ENCODE assay signal across 8 cellular contexts in the genomic region with DNA sequence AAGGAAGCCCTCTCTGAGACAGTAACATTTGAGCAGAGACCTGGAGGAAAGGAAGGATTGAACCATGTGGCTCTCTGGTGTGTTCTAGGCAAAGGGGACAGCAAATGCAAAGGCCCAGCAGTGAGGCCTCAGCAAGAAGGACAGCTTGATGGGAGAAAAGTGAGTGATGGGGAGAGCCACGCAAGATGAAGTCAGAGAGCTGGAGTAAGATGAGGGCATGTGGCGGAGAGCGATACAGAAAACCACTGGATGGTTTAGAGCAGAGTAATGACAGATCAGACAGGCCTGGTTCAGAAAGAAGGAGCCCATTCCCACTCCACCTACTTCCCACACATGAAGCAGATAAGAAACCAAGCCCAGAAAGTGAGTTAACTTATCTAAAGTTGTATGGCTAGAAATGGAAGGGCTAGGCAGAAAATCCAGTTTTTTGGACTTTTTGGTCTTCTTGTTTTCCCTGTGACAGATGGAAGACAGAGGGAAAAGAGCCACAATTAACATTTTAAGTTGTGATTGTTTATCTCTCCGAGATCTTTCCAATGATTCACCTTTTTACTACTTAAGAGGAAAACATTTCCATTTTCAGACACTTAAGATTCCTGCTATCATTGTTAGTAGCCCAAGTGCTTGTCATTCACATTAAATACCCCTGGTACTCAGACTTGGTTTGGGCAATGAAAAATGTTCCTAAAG. TPM values are rescaled to one million over a fixed set of nuclear protein-coding genes. Genes with fewer than 3 reads are reported as not detected.
DNase-seq lines count a peak whose midpoint lies in the region; ATAC-seq lines count a peak whose summit lies in the region.

No MANE protein-coding gene starts in this region.

- H3K27ac ChIP-seq in thymus (ENCODE audit: low read depth): no peak overlapping the region

- 98% methylated on average over 4 of the region's 4 CpGs for WGBS in thymus

- H3K36me3 Mint-ChIP-seq in activated T-cell treated with anti-CD3 and anti-CD28 coated beads, Interleukin-2, amount 50 U/mL, for 72 hours (ENCODE audit: insufficient read depth in 2 of 2): peaks cover 2 to 15% of the 10 kb centered on the region in 2 donors
- peaks cover 2% of the 10 kb centered on the region for H3K36me3 Mint-ChIP-seq in activated naive CD8-positive, alpha-beta T cell

- H3K27me3 ChIP-seq in thymus (ENCODE audit: control insufficient read depth, insufficient read depth): no peaks in the 10 kb centered on the region

- peak overlapping the region; percentile 94 for H3K27ac Mint-ChIP-seq in activated T-cell treated with anti-CD3 and anti-CD28 coated beads, Interleukin-2, amount 50 U/mL, for 72 hours
- H3K27ac Mint-ChIP-seq in activated naive CD8-positive, alpha-beta T cell: peak overlapping the region; percentile 96

- peaks cover 2% of the 10 kb centered on the region for H3K4me1 ChIP-seq in thymus (ENCODE audit: control insufficient read depth, insufficient read depth, low read length)

- no peaks in the 10 kb centered on the region for H3K9me3 Mint-ChIP-seq in activated T-cell treated with anti-CD3 and anti-CD28 coated beads, Interleukin-2, amount 50 U/mL, for 72 hours
- no peaks in the 10 kb centered on the region for H3K9me3 Mint-ChIP-seq in activated naive CD8-positive, alpha-beta T cell (ENCODE audit: low read depth)

- ATAC-seq in activated T-cell treated with anti-CD3 and anti-CD28 coated beads, Interleukin-2, amount 50 U/mL, for 72 hours (replicated peaks in 1 of 2): no peak
- no peak for ATAC-seq in GM18909 (IDR thresholded peaks at IDR 0.05; ENCODE audit: poor library complexity, unreplicated experiment)

- DNase-seq in activated T-cell treated with anti-CD3 and anti-CD28 coated beads, Interleukin-2, amount 50 U/mL, for 72 hours: no peak
- DNase-seq in activated T-cell treated with anti-CD3 and anti-CD28 coated beads for 4 hours (no peak), iris pigment epithelial cell (ENCODE audit: low read depth) (peak; percentile 19), NCI-H82 treated with DMSO at 0.1 percent for 48 hours (lab: John Stamatoyannopoulos, UW; ENCODE audit: unreplicated experiment) (no peak)
- no peak for DNase-seq in stimulated activated CD4-positive, alpha-beta T cell treated with anti-CD3 and anti-CD28 coated beads, Interleukin-15, amount 100 ng/mL, for 24 hours

- peak overlapping the region; percentile 77 to 91 for H3K4me3 Mint-ChIP-seq in activated T-cell treated with anti-CD3 and anti-CD28 coated beads, Interleukin-2, amount 50 U/mL, for 72 hours
- H3K4me3 Mint-ChIP-seq in activated naive CD8-positive, alpha-beta T cell: peak overlapping the region; percentile 95

- H3K27me3 Mint-ChIP-seq in activated T-cell treated with anti-CD3 and anti-CD28 coated beads, Interleukin-2, amount 50 U/mL, for 72 hours (ENCODE audit: low read depth): no peaks in the 10 kb centered on the region
- H3K27me3 Mint-ChIP-seq in activated naive CD8-positive, alpha-beta T cell: peaks cover 1% of the 10 kb centered on the region

- peak overlapping the region; percentile 74 for H3K4me3 ChIP-seq in thymus (ENCODE audit: low read length)

- H3K36me3 ChIP-seq in thymus (ENCODE audit: control insufficient read depth, insufficient read depth): no peaks in the 10 kb centered on the region

- H3K9me3 ChIP-seq in thymus (ENCODE audit: control insufficient read depth): no peaks in the 10 kb centered on the region

- peaks cover 45% of the 10 kb centered on the region for H3K4me1 Mint-ChIP-seq in activated T-cell treated with anti-CD3 and anti-CD28 coated beads, Interleukin-2, amount 50 U/mL, for 72 hours (ENCODE audit: low read depth)
- H3K4me1 Mint-ChIP-seq in activated naive CD8-positive, alpha-beta T cell (ENCODE audit: low read depth): peaks cover 64% of the 10 kb centered on the region

RNA-seq across cellular contexts. Expression of gene SNPH, which starts 0.7 kb away (rescaled TPM):
- total RNA-seq in activated T-cell treated with anti-CD3 and anti-CD28 coated beads, Interleukin-2, amount 50 U/mL, for 72 hours: 1 to 10 TPM; 7.1 to 7.8 TPM
- polyA plus RNA-seq in thymus: 2.2 TPM

RNA-seq across cellular contexts. Expression of gene RAD21L1, which starts 39.5 kb away (rescaled TPM):
- 1 to 10 TPM in 1 of 2 donors, under 1 TPM in 1; 0.21 to 1.2 TPM for total RNA-seq in activated T-cell treated with anti-CD3 and anti-CD28 coated beads, Interleukin-2, amount 50 U/mL, for 72 hours
- polyA plus RNA-seq in thymus: not detected
